8 cellular contexts compared by ENCODE assay signal in the genomic region with DNA sequence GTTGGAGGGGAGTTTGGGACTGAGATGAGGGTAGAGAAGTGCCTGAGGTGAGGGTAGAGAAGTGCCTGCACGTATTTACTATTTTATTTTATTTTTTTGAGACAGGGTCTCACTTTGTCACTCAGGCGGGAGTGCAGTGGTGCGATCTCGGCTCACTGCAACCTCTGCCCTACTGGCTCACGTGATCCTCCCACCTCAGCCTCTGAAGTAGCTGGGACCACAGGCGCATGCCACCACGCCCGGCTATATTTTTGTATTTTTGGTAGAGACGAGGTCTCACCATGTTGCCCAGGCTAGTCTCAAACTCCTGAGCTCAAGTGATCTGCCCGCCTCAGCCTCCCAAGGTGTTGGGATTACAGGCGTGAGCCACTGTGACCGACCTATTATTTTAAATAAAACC. TPM values are rescaled to one million over a fixed set of nuclear protein-coding genes. Genes with fewer than 3 reads are reported as not detected.
A peak's percentile ranks its signal among the peaks of the same experiment; 100 is the strongest.
DNase-seq lines count a peak whose midpoint lies in the region; ATAC-seq and TF ChIP-seq lines count a peak whose summit lies in the region.
"Not testable (repeated sequence)": the region's sequence is repeated elsewhere in the genome, so short reads cannot be mapped to it uniquely, and the experiment has no call there.

No MANE protein-coding gene starts in this region.

- not testable (repeated sequence) for TF ChIP-seq POLR2A in upper lobe of left lung (IDR thresholded peaks at IDR 0.05)

- whole genome bisulfite sequencing in upper lobe of left lung, 2 donors = 88 to 90% methylated on average over 12 of the region's 12 CpGs

- H3K36me3 Mint-ChIP-seq in CD8-positive, alpha-beta memory T cell = peaks cover 0 to 13% (median 2%) of the 10 kb centered on the region in 3 donors
- not testable (repeated sequence) for H3K36me3 Mint-ChIP-seq in activated naive CD4-positive, alpha-beta T cell treated with anti-CD3 and anti-CD28 coated beads for 36 hours (ENCODE audit: low read depth); immature natural killer cell; natural killer cell

- peak in 1 of 5 donors; percentile 12 for DNase-seq in CD8-positive, alpha-beta memory T cell
- not testable (repeated sequence) for DNase-seq in RWPE2 (ENCODE audit: low spot score); activated naive CD4-positive, alpha-beta T cell treated with anti-CD3 and anti-CD28 coated beads for 36 hours; coronary artery (ENCODE audit: low spot score); immature natural killer cell; natural killer cell; upper lobe of left lung

- POLR2A ChIA-PET in CD8-positive, alpha-beta memory T cell (lab: Charles Lee) = interaction anchor here (1.4 kb wide), 1 partner anchor 16 kb away, joined by 3 read pairs; no protein-coding TSS in a partner anchor

- peaks cover 62 to 73% (median 70%) of the 10 kb centered on the region in 3 donors for H3K4me1 Mint-ChIP-seq in CD8-positive, alpha-beta memory T cell
- peaks cover 72% of the 10 kb centered on the region for H3K4me1 Mint-ChIP-seq in activated naive CD4-positive, alpha-beta T cell treated with anti-CD3 and anti-CD28 coated beads for 36 hours (ENCODE audit: low read depth)
- H3K4me1 Mint-ChIP-seq in immature natural killer cell (peaks cover 70 to 74% of the 10 kb centered on the region in 2 donors), natural killer cell (peaks cover 61 to 62% of the 10 kb centered on the region in 2 donors)

- not testable (repeated sequence) for TF ChIP-seq CTCF in RWPE2 (IDR thresholded peaks at IDR 0.05; ENCODE audit: poor library complexity, severe bottlenecking); coronary artery (IDR thresholded peaks at IDR 0.05); natural killer cell (IDR thresholded peaks at IDR 0.05); upper lobe of left lung (IDR thresholded peaks at IDR 0.05)

- peaks cover 77% of the 10 kb centered on the region for H3K4me1 ChIP-seq in CD8-positive, alpha-beta memory T cell (ENCODE audit: insufficient read depth, low read length)
- H3K4me1 ChIP-seq in RWPE2 (ENCODE audit: insufficient read depth, poor library complexity, severe bottlenecking) (peaks cover 27% of the 10 kb centered on the region), skeletal muscle tissue (ENCODE audit: control insufficient read depth in 3 of 3, insufficient read depth in 3 of 3, low read length in 3 of 3) (peaks cover 31 to 43% (median 37%) of the 10 kb centered on the region in 3 donors), upper lobe of left lung (peaks cover 77 to 84% (median 79%) of the 10 kb centered on the region in 4 donors)

- not testable (repeated sequence) for H3K9me3 ChIP-seq in CD8-positive, alpha-beta memory T cell (ENCODE audit: low read length); RWPE2 (ENCODE audit: severe bottlenecking); skeletal muscle tissue (ENCODE audit: control insufficient read depth in 3 of 3, low read length in 3 of 3); upper lobe of left lung

- H3K27ac Mint-ChIP-seq in CD8-positive, alpha-beta memory T cell = peak overlapping the region in 7 of 8 donors; percentile 52 to 96 (median 73)
- H3K27ac Mint-ChIP-seq in activated naive CD4-positive, alpha-beta T cell treated with anti-CD3 and anti-CD28 coated beads for 36 hours = peak overlapping the region; percentile 59
- H3K27ac Mint-ChIP-seq in immature natural killer cell (peak overlapping the region; percentile 84 to 96 (median 89)), natural killer cell (peak overlapping the region; percentile 98 to 100)

- ATAC-seq in RWPE2 (ENCODE audit: low read depth); natural killer cell; upper lobe of left lung (ENCODE audit: low FRiP score in 2 of 2): not testable (repeated sequence)

- peak overlapping the region in 4 of 7 donors; percentile 32 to 95 (median 90) for H3K4me3 Mint-ChIP-seq in CD8-positive, alpha-beta memory T cell
- H3K4me3 Mint-ChIP-seq in activated naive CD4-positive, alpha-beta T cell treated with anti-CD3 and anti-CD28 coated beads for 36 hours = not testable (repeated sequence)
- H3K4me3 Mint-ChIP-seq in immature natural killer cell (peak overlapping the region in 4 of 5 donors; percentile 54 to 95 (median 95)), natural killer cell (peak overlapping the region; percentile 99)

- CTCF ChIA-PET in CD8-positive, alpha-beta memory T cell (lab: Charles Lee) = interaction anchor here (1.3 to 3.0 kb wide), 2 partner anchors 16 to 101 kb away, joined by 6 to 11 read pairs; a partner anchor contains a TSS
- CTCF ChIA-PET in activated naive CD4-positive, alpha-beta T cell treated with anti-CD3 and anti-CD28 coated beads for 36 hours (lab: Charles Lee) = interaction anchor here (1.1 kb wide), 1 partner anchor 17 kb away, joined by 3 read pairs; no protein-coding TSS in a partner anchor

- H3K27me3 ChIP-seq in CD8-positive, alpha-beta memory T cell (ENCODE audit: insufficient read depth, low read length, poor library complexity, severe bottlenecking); RWPE2 (ENCODE audit: insufficient read depth, poor library complexity, severe bottlenecking); skeletal muscle tissue (ENCODE audit: control insufficient read depth in 3 of 3, insufficient read depth in 3 of 3, low read length in 3 of 3); upper lobe of left lung: not testable (repeated sequence)

- not testable (repeated sequence) for H3K4me3 ChIP-seq in CD8-positive, alpha-beta memory T cell (ENCODE audit: low read length); RWPE2 (ENCODE audit: severe bottlenecking); coronary artery; upper lobe of left lung
- H3K4me3 ChIP-seq in skeletal muscle tissue (ENCODE audit: low read length in 3 of 3) = peak overlapping the region in 2 of 3 donors; percentile 29 to 48

- H3K9me3 Mint-ChIP-seq in CD8-positive, alpha-beta memory T cell; activated naive CD4-positive, alpha-beta T cell treated with anti-CD3 and anti-CD28 coated beads for 36 hours; immature natural killer cell; natural killer cell: not testable (repeated sequence)

- H3K9ac ChIP-seq in skeletal muscle tissue (ENCODE audit: low read depth in 1 of 3, low read length in 3 of 3) = not testable (repeated sequence)

- not testable (repeated sequence) for H3K27ac ChIP-seq in CD8-positive, alpha-beta memory T cell (ENCODE audit: low read depth, low read length)
- H3K27ac ChIP-seq in RWPE2 (ENCODE audit: poor library complexity, severe bottlenecking) (peak overlapping the region; percentile 42), coronary artery (peak overlapping the region; percentile 50 to 71), skeletal muscle tissue (ENCODE audit: low read depth, low read length) (peak overlapping the region; percentile 71), upper lobe of left lung (peak overlapping the region; percentile 59 to 96 (median 92))

- not testable (repeated sequence) for H3K27me3 Mint-ChIP-seq in CD8-positive, alpha-beta memory T cell; activated naive CD4-positive, alpha-beta T cell treated with anti-CD3 and anti-CD28 coated beads for 36 hours (ENCODE audit: low read depth); natural killer cell (ENCODE audit: low read depth in 2 of 2)
- peaks cover 2 to 11% (median 5%) of the 10 kb centered on the region in 3 donors for H3K27me3 Mint-ChIP-seq in immature natural killer cell (ENCODE audit: low read depth in 3 of 3)

- H3K36me3 ChIP-seq in CD8-positive, alpha-beta memory T cell (ENCODE audit: insufficient read depth, low read length); RWPE2 (ENCODE audit: low read depth); skeletal muscle tissue (ENCODE audit: control insufficient read depth in 3 of 3, insufficient read depth in 3 of 3, low read length in 3 of 3); upper lobe of left lung: not testable (repeated sequence)

- intact Hi-C loops in activated naive CD4-positive, alpha-beta T cell treated with anti-CD3 and anti-CD28 coated beads for 36 hours (cut with micrococcal nuclease) = loop anchor here (5.0 kb wide), 1 partner anchor 273 kb away; a partner anchor contains a TSS
- intact Hi-C loops in natural killer cell (cut with micrococcal nuclease) = loop anchor here (5.0 kb wide), 1 partner anchor 33 kb away; no protein-coding TSS in a partner anchor

- TF ChIP-seq EP300 in upper lobe of left lung (IDR thresholded peaks at IDR 0.05) = not testable (repeated sequence)

RNA-seq across cellular contexts. Expression of a gene that starts 15.8 kb away (rescaled TPM):
- total RNA-seq in CD8-positive, alpha-beta memory T cell = 100 to 1,000 TPM; 176 to 182 TPM
- 46.9 TPM for polyA plus RNA-seq in CD8-positive, alpha-beta memory T cell
- 100 to 1,000 TPM in 1 of 2 experiments, 10 to 100 TPM in 1; 91.2 to 100 TPM for total RNA-seq in activated naive CD4-positive, alpha-beta T cell treated with anti-CD3 and anti-CD28 coated beads for 36 hours
- polyA plus RNA-seq in immature natural killer cell = 10 to 100 TPM in 2 of 3 donors, 1 to 10 TPM in 1; 8.8 to 48.5 (median 21.0) TPM
- 100 to 1,000 TPM; 209 to 232 (median 230) TPM for total RNA-seq in natural killer cell
- 19.8 TPM for total RNA-seq in skeletal muscle tissue
- total RNA-seq in upper lobe of left lung = 100 to 1,000 TPM in 2 of 6 donors, 10 to 100 TPM in 4; 60.8 to 182 (median 88.0) TPM
